ENCODE assay signal across 19 cellular contexts in the genomic region with DNA sequence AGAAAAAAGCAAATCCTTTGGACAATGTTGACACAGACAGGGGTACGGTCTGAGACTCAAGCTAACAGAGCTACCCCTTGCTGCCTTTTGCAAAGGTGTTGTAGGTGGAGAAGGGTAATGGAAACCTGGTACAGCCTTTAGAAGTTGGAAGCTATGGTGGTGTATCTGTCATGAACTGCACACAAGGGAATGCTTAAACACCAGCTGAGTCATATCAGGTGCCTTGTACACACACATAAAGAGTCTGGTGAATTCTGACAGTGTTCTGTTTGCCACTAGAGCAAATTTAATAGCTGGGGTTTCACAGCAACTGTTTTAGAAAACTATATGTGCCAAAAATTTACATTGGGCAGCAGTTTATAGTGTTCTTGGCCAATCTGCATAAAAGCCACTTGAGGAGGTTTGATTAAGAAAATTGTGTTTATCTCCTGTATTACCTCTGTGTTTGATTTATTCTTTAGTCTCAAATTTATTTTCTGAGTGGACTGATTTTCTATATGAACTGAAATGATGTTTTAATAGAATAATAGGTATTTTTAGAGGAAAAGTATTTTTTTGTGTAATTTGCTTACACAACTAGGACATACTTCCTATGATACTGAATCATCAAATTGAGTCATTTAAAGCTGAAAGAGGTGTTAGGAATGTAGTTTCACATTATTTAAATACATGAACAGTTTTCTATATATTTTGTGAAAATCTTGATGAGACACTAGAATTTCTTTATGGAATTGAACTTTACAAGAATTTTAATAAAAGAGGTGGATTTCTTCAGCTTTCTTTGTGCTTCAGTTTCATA.
DNase-seq lines count a peak whose midpoint lies in the region; ATAC-seq and TF ChIP-seq lines count a peak whose summit lies in the region.
"Had no signal": no experiment of that assay in that cellular context is flagged by ENCODE, and none has a peak within 500 bp of the region (broad histone marks: within the 10 kb centered on the region; RNA-seq: fewer than 3 reads in every experiment).

No MANE protein-coding gene starts in this region.

- H3K9me3 ChIP-seq in RWPE2 (ENCODE audit: severe bottlenecking), result no peaks in the 10 kb centered on the region
- H3K9me3 ChIP-seq: neutrophil, right lobe of liver, uterus had no signal

- H3K27ac ChIP-seq in RWPE2 (ENCODE audit: poor library complexity, severe bottlenecking), result peak overlapping the region; percentile 47
- H3K27ac ChIP-seq: neutrophil, right lobe of liver, uterus had no signal

- no peaks in the 10 kb centered on the region for H3K27me3 ChIP-seq in RWPE2 (ENCODE audit: insufficient read depth, poor library complexity, severe bottlenecking)
- H3K27me3 ChIP-seq: neutrophil, right lobe of liver, uterus had no signal

- no peak overlapping the region for H3K4me3 ChIP-seq in RWPE2 (ENCODE audit: severe bottlenecking)
- H3K4me3 ChIP-seq: right lobe of liver, uterus had no signal

- no peak overlapping the region for H3K4me3 Mint-ChIP-seq in chondrocyte (ENCODE audit: unreplicated experiment)
- H3K4me3 Mint-ChIP-seq: activated CD4-positive, alpha-beta T cell treated with anti-CD3 and anti-CD28 coated beads, Interleukin-2, amount 10 ng/mL, durations not matched to agents 24 days and 14 days; CD4-positive, alpha-beta memory T cell had no signal

- DNase-seq in AG08395 (ENCODE audit: low spot score), result peak; percentile 6
- DNase-seq in HCEC 1CT, result peak; percentile 72
- DNase-seq in RWPE2 (ENCODE audit: low spot score), result no peak
- DNase-seq in iris pigment epithelial cell (ENCODE audit: low read depth), result peak; percentile 67
- DNase-seq in effector CD8-positive, alpha-beta T cell (lab: John Stamatoyannopoulos, UW), result no peak
- no peak for DNase-seq in chondrocyte (ENCODE audit: low spot score)
- DNase-seq in cerebellar nuclear complex (lab: John Stamatoyannopoulos, UW), result no peak
- DNase-seq: activated CD4-positive, alpha-beta T cell treated with anti-CD3 and anti-CD28 coated beads, Interleukin-2, amount 10 ng/mL, durations not matched to agents 24 days and 14 days; activated naive CD4-positive, alpha-beta T cell treated with anti-CD3 and anti-CD28 coated beads, Interleukin-2, amount 50 U/mL, for 16 hours; CD4-positive, alpha-beta memory T cell; EL; left cardiac atrium; NCI-H1436; NCI-H2171 treated with DMSO at 0.1 percent for 48 hours; NCI-H82; right lobe of liver; uterus had no signal

- ATAC-seq in RWPE2 (ENCODE audit: low read depth) (peak; percentile 93), GM21737 (IDR thresholded peaks at IDR 0.05; ENCODE audit: unreplicated experiment) (no peak)
- ATAC-seq: left cardiac atrium, right lobe of liver had no signal

- H3K4me1 Mint-ChIP-seq in chondrocyte (ENCODE audit: low read depth), result no peaks in the 10 kb centered on the region
- H3K4me1 Mint-ChIP-seq: activated CD4-positive, alpha-beta T cell treated with anti-CD3 and anti-CD28 coated beads, Interleukin-2, amount 10 ng/mL, durations not matched to agents 24 days and 14 days; CD4-positive, alpha-beta memory T cell had no signal

- no peak overlapping the region for H3K27ac Mint-ChIP-seq in chondrocyte (ENCODE audit: unreplicated experiment)
- H3K27ac Mint-ChIP-seq: activated CD4-positive, alpha-beta T cell treated with anti-CD3 and anti-CD28 coated beads, Interleukin-2, amount 10 ng/mL, durations not matched to agents 24 days and 14 days; CD4-positive, alpha-beta memory T cell had no signal

- peaks cover 11% of the 10 kb centered on the region for H3K4me1 ChIP-seq in RWPE2 (ENCODE audit: insufficient read depth, poor library complexity, severe bottlenecking)
- H3K4me1 ChIP-seq: right lobe of liver, uterus had no signal

- TF ChIP-seq CTCF in RWPE2 (IDR thresholded peaks at IDR 0.05; ENCODE audit: poor library complexity, severe bottlenecking) (no peak), chondrocyte (IDR thresholded peaks at IDR 0.05) (no peak)

- no peaks in the 10 kb centered on the region for H3K27me3 Mint-ChIP-seq in chondrocyte (ENCODE audit: low read depth)
- H3K27me3 Mint-ChIP-seq: activated CD4-positive, alpha-beta T cell treated with anti-CD3 and anti-CD28 coated beads, Interleukin-2, amount 10 ng/mL, durations not matched to agents 24 days and 14 days; CD4-positive, alpha-beta memory T cell had no signal

- peaks cover 6% of the 10 kb centered on the region for H3K9me3 Mint-ChIP-seq in chondrocyte (ENCODE audit: low read depth)
- H3K9me3 Mint-ChIP-seq: activated CD4-positive, alpha-beta T cell treated with anti-CD3 and anti-CD28 coated beads, Interleukin-2, amount 10 ng/mL, durations not matched to agents 24 days and 14 days had no signal

- H3K36me3 Mint-ChIP-seq in chondrocyte (ENCODE audit: low read depth), result no peaks in the 10 kb centered on the region

- H3K36me3 ChIP-seq in RWPE2 (ENCODE audit: low read depth), result no peaks in the 10 kb centered on the region
- H3K36me3 ChIP-seq: right lobe of liver, uterus had no signal

Comparison
In these comparisons a context has a peak if more than half of its experiments do, and no peak if none do; other contexts are left out.
1. DNase-seq: peak in AG08395 (single experiment), HCEC 1CT (single experiment) and iris pigment epithelial cell (single experiment); none in RWPE2 (single experiment), effector CD8-positive, alpha-beta T cell (single experiment), chondrocyte (single experiment) and cerebellar nuclear complex (0 of 2).